11 cellular contexts compared by ENCODE assay signal in the genomic region with DNA sequence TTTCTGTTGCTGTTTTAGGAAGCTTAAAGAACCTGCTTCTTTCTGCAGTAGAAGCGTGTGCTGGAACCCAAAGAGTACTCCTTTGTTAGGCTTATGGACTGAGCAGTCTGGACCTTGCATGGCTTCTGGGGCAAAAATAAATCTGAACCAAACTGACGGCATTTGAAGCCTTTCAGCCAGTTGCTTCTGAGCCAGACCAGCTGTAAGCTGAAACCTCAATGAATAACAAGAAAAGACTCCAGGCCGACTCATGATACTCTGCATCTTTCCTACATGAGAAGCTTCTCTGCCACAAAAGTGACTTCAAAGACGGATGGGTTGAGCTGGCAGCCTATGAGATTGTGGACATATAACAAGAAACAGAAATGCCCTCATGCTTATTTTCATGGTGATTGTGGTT.
DNase-seq lines count a peak whose midpoint lies in the region; ATAC-seq and TF ChIP-seq lines count a peak whose summit lies in the region.
"Had no signal": no experiment of that assay in that cellular context is flagged by ENCODE, and none has a peak within 500 bp of the region (broad histone marks: within the 10 kb centered on the region; RNA-seq: fewer than 3 reads in every experiment).

No MANE protein-coding gene starts in this region.

- H3K4me1 Mint-ChIP-seq in stimulated activated effector memory CD8-positive, alpha-beta T cell treated with anti-CD3 and anti-CD28 coated beads, Interleukin-12 subunit alpha, Interleukin-12 subunit beta, amount 100 ng/mL, for 72 hours, result peaks cover 6% of the 10 kb centered on the region
- H3K4me1 Mint-ChIP-seq in activated T-helper 2 cell treated with anti-CD3 and anti-CD28 coated beads, Interferon-gamma antibody, Interleukin-2, Interleukin-4, amounts not matched to agents 10 μg/mL and 5 μg/mL and 100 μg/mL, durations not matched to agents 14 hours and 24 hours and 36 hours (ENCODE audit: low read depth), result no peaks in the 10 kb centered on the region
- H3K4me1 Mint-ChIP-seq: activated B cell treated with CpG ODN at 0.5 μM for 24 hours; activated naive CD4-positive, alpha-beta T cell treated with anti-CD3 and anti-CD28 coated beads, Interleukin-2, amount 10 ng/mL, durations not matched to agents 7 days and 5 days had no signal

- dilution Hi-C loops in mammary epithelial cell (cut with HindIII; ENCODE audit: low sequenced_read_pairs), result no loop called here

- DNase-seq in HT1080 (ENCODE audit: low read depth), result peak; percentile 84
- DNase-seq in mammary epithelial cell, result peak; percentile 46
- peak; percentile 8 to 46 for DNase-seq in hippocampal formation (lab: John Stamatoyannopoulos, UW)
- no peak for DNase-seq in ureter (ENCODE audit: low spot score)
- DNase-seq in stimulated activated effector memory CD8-positive, alpha-beta T cell treated with anti-CD3 and anti-CD28 coated beads, Interleukin-12 subunit alpha, Interleukin-12 subunit beta, amount 100 ng/mL, for 72 hours (ENCODE audit: low spot score in 2 of 2), result no peak
- DNase-seq in activated T-helper 2 cell treated with anti-CD3 and anti-CD28 coated beads, Interferon-gamma antibody, Interleukin-2, Interleukin-4, amounts not matched to agents 10 μg/mL and 5 μg/mL and 100 μg/mL, durations not matched to agents 14 hours and 24 hours and 36 hours (ENCODE audit: low spot score), result no peak
- DNase-seq: activated B cell treated with CpG ODN at 0.5 μM for 24 hours; activated naive CD4-positive, alpha-beta T cell treated with anti-CD3 and anti-CD28 coated beads, Interleukin-2, amount 10 ng/mL, durations not matched to agents 7 days and 5 days; glutamatergic neuron had no signal

- ATAC-seq in stimulated activated effector memory CD8-positive, alpha-beta T cell treated with anti-CD3 and anti-CD28 coated beads, Interleukin-12 subunit alpha, Interleukin-12 subunit beta, amount 100 ng/mL, for 72 hours, result no peak

- H3K4me2 ChIP-seq in mammary epithelial cell (ENCODE audit: insufficient read depth, low read depth, low read length), result no peak overlapping the region
- H3K4me2 ChIP-seq: neural progenitor cell had no signal

- H3K27me3 Mint-ChIP-seq in activated T-helper 2 cell treated with anti-CD3 and anti-CD28 coated beads, Interferon-gamma antibody, Interleukin-2, Interleukin-4, amounts not matched to agents 10 μg/mL and 5 μg/mL and 100 μg/mL, durations not matched to agents 14 hours and 24 hours and 36 hours (ENCODE audit: low read depth), result peaks cover 17% of the 10 kb centered on the region

- no peaks in the 10 kb centered on the region for H3K79me2 ChIP-seq in mammary epithelial cell (ENCODE audit: insufficient read depth, low read length)

- no peak overlapping the region for H3K4me3 Mint-ChIP-seq in stimulated activated effector memory CD8-positive, alpha-beta T cell treated with anti-CD3 and anti-CD28 coated beads, Interleukin-12 subunit alpha, Interleukin-12 subunit beta, amount 100 ng/mL, for 72 hours
- no peak overlapping the region for H3K4me3 Mint-ChIP-seq in activated T-helper 2 cell treated with anti-CD3 and anti-CD28 coated beads, Interferon-gamma antibody, Interleukin-2, Interleukin-4, amounts not matched to agents 10 μg/mL and 5 μg/mL and 100 μg/mL, durations not matched to agents 14 hours and 24 hours and 36 hours (ENCODE audit: low read depth)
- H3K4me3 Mint-ChIP-seq: activated B cell treated with CpG ODN at 0.5 μM for 24 hours; activated naive CD4-positive, alpha-beta T cell treated with anti-CD3 and anti-CD28 coated beads, Interleukin-2, amount 10 ng/mL, durations not matched to agents 7 days and 5 days; neural progenitor cell had no signal

- H3K9me3 Mint-ChIP-seq in stimulated activated effector memory CD8-positive, alpha-beta T cell treated with anti-CD3 and anti-CD28 coated beads, Interleukin-12 subunit alpha, Interleukin-12 subunit beta, amount 100 ng/mL, for 72 hours, result no peaks in the 10 kb centered on the region
- H3K9me3 Mint-ChIP-seq in activated T-helper 2 cell treated with anti-CD3 and anti-CD28 coated beads, Interferon-gamma antibody, Interleukin-2, Interleukin-4, amounts not matched to agents 10 μg/mL and 5 μg/mL and 100 μg/mL, durations not matched to agents 14 hours and 24 hours and 36 hours, result no peaks in the 10 kb centered on the region
- H3K9me3 Mint-ChIP-seq: activated B cell treated with CpG ODN at 0.5 μM for 24 hours; activated naive CD4-positive, alpha-beta T cell treated with anti-CD3 and anti-CD28 coated beads, Interleukin-2, amount 10 ng/mL, durations not matched to agents 7 days and 5 days had no signal

- H3K36me3 ChIP-seq in mammary epithelial cell (ENCODE audit: insufficient read depth, low read length) (no peaks in the 10 kb centered on the region), thymus (ENCODE audit: control insufficient read depth, insufficient read depth) (no peaks in the 10 kb centered on the region)
- H3K36me3 ChIP-seq: neural progenitor cell had no signal

- H3K9ac ChIP-seq in mammary epithelial cell (ENCODE audit: insufficient read depth, low read length), result no peak overlapping the region
- H3K9ac ChIP-seq: neural progenitor cell had no signal

- in situ Hi-C loops in mammary epithelial cell (cut with MboI; ENCODE audit: low sequenced_read_pairs in 2 of 2), result no loop called here

- CTCF ChIA-PET in mammary epithelial cell (lab: Charles Lee; ENCODE audit: low non-redundant PET), result no interaction called here

- no peaks in the 10 kb centered on the region for H4K20me1 ChIP-seq in mammary epithelial cell (ENCODE audit: insufficient read depth, low read length)

- no peak overlapping the region for H3K27ac ChIP-seq in mammary epithelial cell (ENCODE audit: insufficient read depth, low read depth, low read length)
- peak overlapping the region; percentile 33 for H3K27ac ChIP-seq in thymus (ENCODE audit: low read depth)
- H3K27ac ChIP-seq: neural progenitor cell had no signal

- H3K4me3 ChIP-seq in mammary epithelial cell (replicated peaks in 1 of 3; ENCODE audit: insufficient read depth in 1 of 3, low read depth in 2 of 3, low read length in 3 of 3) (no peak overlapping the region), thymus (ENCODE audit: low read length) (no peak overlapping the region)
- H3K4me3 ChIP-seq: neural progenitor cell had no signal

- BruUV-seq in mammary epithelial cell (replicated peaks; lab: Mats Ljungman, UMichigan), result no TSS peak

- no peak overlapping the region for H2AFZ ChIP-seq in mammary epithelial cell (ENCODE audit: low read depth, low read length)
- H2AFZ ChIP-seq: neural progenitor cell had no signal

- H3K4me1 ChIP-seq in mammary epithelial cell (ENCODE audit: insufficient read depth, low read length) (peaks cover 10% of the 10 kb centered on the region), thymus (ENCODE audit: control insufficient read depth, insufficient read depth, low read length) (no peaks in the 10 kb centered on the region)

- no peaks in the 10 kb centered on the region for H3K27me3 ChIP-seq in mammary epithelial cell (ENCODE audit: insufficient read depth, low read length)
- no peaks in the 10 kb centered on the region for H3K27me3 ChIP-seq in thymus (ENCODE audit: control insufficient read depth, insufficient read depth)
- H3K27me3 ChIP-seq: neural progenitor cell had no signal

- H3K27ac Mint-ChIP-seq in stimulated activated effector memory CD8-positive, alpha-beta T cell treated with anti-CD3 and anti-CD28 coated beads, Interleukin-12 subunit alpha, Interleukin-12 subunit beta, amount 100 ng/mL, for 72 hours, result no peak overlapping the region
- H3K27ac Mint-ChIP-seq in activated T-helper 2 cell treated with anti-CD3 and anti-CD28 coated beads, Interferon-gamma antibody, Interleukin-2, Interleukin-4, amounts not matched to agents 10 μg/mL and 5 μg/mL and 100 μg/mL, durations not matched to agents 14 hours and 24 hours and 36 hours, result no peak overlapping the region
- H3K27ac Mint-ChIP-seq: activated B cell treated with CpG ODN at 0.5 μM for 24 hours; activated naive CD4-positive, alpha-beta T cell treated with anti-CD3 and anti-CD28 coated beads, Interleukin-2, amount 10 ng/mL, durations not matched to agents 7 days and 5 days; neural progenitor cell had no signal

- TF ChIP-seq CTCF in mammary epithelial cell (conservative IDR thresholded peaks at IDR 0.05 in 1 of 2, IDR thresholded peaks at IDR 0.05 in 1 of 2; ENCODE audit: extremely low read depth in 1 of 2, insufficient read depth in 1 of 2, low read depth in 1 of 2, low read length in 2 of 2), result no peak

- 78% methylated on average over 3 of the region's 4 CpGs for WGBS in mammary epithelial cell (ENCODE audit: low coverage, missing lambda C conversion rate)
- 82% methylated on average over 4 of the region's 4 CpGs for WGBS in thymus

- intact Hi-C loops in mammary epithelial cell (cut with micrococcal nuclease), result loop anchor here (5.0 kb wide), 1 partner anchor 51 kb away; no protein-coding TSS in a partner anchor
- intact Hi-C loops in activated T-helper 2 cell treated with anti-CD3 and anti-CD28 coated beads, Interferon-gamma antibody, Interleukin-2, Interleukin-4, amounts not matched to agents 10 μg/mL and 5 μg/mL and 100 μg/mL, durations not matched to agents 14 hours and 24 hours and 36 hours (cut with micrococcal nuclease), result no loop called here

- no peaks in the 10 kb centered on the region for H3K9me3 ChIP-seq in mammary epithelial cell (replicated peaks; ENCODE audit: insufficient read depth, low read length)
- H3K9me3 ChIP-seq in thymus (ENCODE audit: control insufficient read depth), result no peaks in the 10 kb centered on the region

- no peaks in the 10 kb centered on the region for H3K36me3 Mint-ChIP-seq in stimulated activated effector memory CD8-positive, alpha-beta T cell treated with anti-CD3 and anti-CD28 coated beads, Interleukin-12 subunit alpha, Interleukin-12 subunit beta, amount 100 ng/mL, for 72 hours
- no peaks in the 10 kb centered on the region for H3K36me3 Mint-ChIP-seq in activated T-helper 2 cell treated with anti-CD3 and anti-CD28 coated beads, Interferon-gamma antibody, Interleukin-2, Interleukin-4, amounts not matched to agents 10 μg/mL and 5 μg/mL and 100 μg/mL, durations not matched to agents 14 hours and 24 hours and 36 hours (ENCODE audit: low read depth)
- H3K36me3 Mint-ChIP-seq: activated naive CD4-positive, alpha-beta T cell treated with anti-CD3 and anti-CD28 coated beads, Interleukin-2, amount 10 ng/mL, durations not matched to agents 7 days and 5 days had no signal

Comparison
In these comparisons a context has a peak if more than half of its experiments do, and no peak if none do; other contexts are left out.
1. DNase-seq: peak in HT1080 (single experiment), mammary epithelial cell (single experiment) and hippocampal formation (2 of 2); none in ureter (single experiment), stimulated activated effector memory CD8-positive, alpha-beta T cell treated with anti-CD3 and anti-CD28 coated beads, Interleukin-12 subunit alpha, Interleukin-12 subunit beta, amount 100 ng/mL, for 72 hours (0 of 2) and activated T-helper 2 cell treated with anti-CD3 and anti-CD28 coated beads, Interferon-gamma antibody, Interleukin-2, Interleukin-4, amounts not matched to agents 10 μg/mL and 5 μg/mL and 100 μg/mL, durations not matched to agents 14 hours and 24 hours and 36 hours (single experiment).